In genomic region chr6:42726026-42726425, GRCh38 we compare ENCODE assay signal across 2 cellular contexts.
TF ChIP-seq lines count a peak whose summit lies in the region.

No MANE protein-coding gene starts in this region.

TF ChIP-seq in liver, 16 proteins besides CTCF, POLR2A, EP300 and RAD21:
- TF ChIP-seq RXRA (IDR thresholded peaks at IDR 0.05) (no peak), SP1 (IDR thresholded peaks at IDR 0.05) (no peak), EGR1 (IDR thresholded peaks at IDR 0.05; ENCODE audit: low read depth in 2 of 2) (no peak), HNF4G (IDR thresholded peaks at IDR 0.05) (no peak), FOXA1 (IDR thresholded peaks at IDR 0.05) (no peak), FOXA2 (IDR thresholded peaks at IDR 0.05) (no peak), REST (IDR thresholded peaks at IDR 0.05) (no peak), ZBTB33 (IDR thresholded peaks at IDR 0.05) (no peak), TAF1 (conservative IDR thresholded peaks at IDR 0.05) (no peak), JUND (IDR thresholded peaks at IDR 0.05) (no peak), HNF4A (conservative IDR thresholded peaks at IDR 0.05) (no peak), ATF3 (IDR thresholded peaks at IDR 0.05) (no peak), YY1 (IDR thresholded peaks at IDR 0.05) (no peak), MAX (IDR thresholded peaks at IDR 0.05) (no peak), GABPA (IDR thresholded peaks at IDR 0.05 in 1 of 2, conservative IDR thresholded peaks at IDR 0.05 in 1 of 2) (no peak), NR2F2 (IDR thresholded peaks at IDR 0.05) (no peak)

TF ChIP-seq in HepG2, 621 proteins besides CTCF, POLR2A, EP300 and RAD21:
- TF ChIP-seq ZNF224 (CRISPR knock-in tag; IDR thresholded peaks at IDR 0.05) (no peak), RXRB (CRISPR knock-in tag; IDR thresholded peaks at IDR 0.05; ENCODE audit: borderline replicate concordance) (no peak), GABPA (IDR thresholded peaks at IDR 0.05; ENCODE audit: low read depth, low read length) (no peak), GABPA (CRISPR knock-in tag; IDR thresholded peaks at IDR 0.05; ENCODE audit: low read depth) (no peak), SKI (IDR thresholded peaks at IDR 0.05; ENCODE audit: partially characterized antibody) (no peak), TP53 (CRISPR knock-in tag; conservative IDR thresholded peaks at IDR 0.05) (no peak), ATF2 (CRISPR knock-in tag; IDR thresholded peaks at IDR 0.05) (no peak), ZNF777 (CRISPR knock-in tag; IDR thresholded peaks at IDR 0.05) (no peak), SMAD1 (CRISPR knock-in tag; IDR thresholded peaks at IDR 0.05; ENCODE audit: borderline replicate concordance, low read depth) (no peak), ZNF629 (CRISPR knock-in tag; conservative IDR thresholded peaks at IDR 0.05) (no peak), ZNF678 (CRISPR knock-in tag; IDR thresholded peaks at IDR 0.05) (no peak)
TF ChIP-seq in HepG2: peak in this region for 0.
